8 cellular contexts compared by ENCODE assay signal in genomic region chr17:35447494-35447893, GRCh38. TPM values are rescaled to one million over a fixed set of nuclear protein-coding genes. Genes with fewer than 3 reads are reported as not detected.
DNase-seq lines count a peak whose midpoint lies in the region; ATAC-seq and TF ChIP-seq lines count a peak whose summit lies in the region.

No MANE protein-coding gene starts in this region.

- CTCF ChIA-PET in IMR-90 (lab: Yijun Ruan, JAX) = interaction anchor here (1.9 kb wide), 1 partner anchor 10 kb away, joined by 6 read pairs; no protein-coding TSS in a partner anchor

- intact Hi-C loops in CD14-positive monocyte (cut with micrococcal nuclease) (loop anchor here (5.0 to 10.0 kb wide), 3 partner anchors 40 to 133 kb away; no protein-coding TSS in a partner anchor), IMR-90 (cut with micrococcal nuclease) (no loop called here), colonic mucosa (cut with DNase I) (no loop called here), natural killer cell (cut with micrococcal nuclease) (loop anchor here (5.0 kb wide), 2 partner anchors 75 to 285 kb away; partner anchors contain the start of gene SLFN11)

- no peaks in the 10 kb centered on the region for H3K9me1 ChIP-seq in IMR-90 (ENCODE audit: insufficient read depth, low read length)

- no peak overlapping the region for H2BK20ac ChIP-seq in IMR-90 (ENCODE audit: low read depth, low read length)

- H3K36me3 ChIP-seq in IMR-90 (ENCODE audit: control insufficient read depth, insufficient read depth, low read length) (no peaks in the 10 kb centered on the region), colonic mucosa (no peaks in the 10 kb centered on the region), BE2C (no peaks in the 10 kb centered on the region)

- H3K27ac Mint-ChIP-seq in CD14-positive monocyte (peak overlapping the region in 2 of 7 donors; percentile 30 to 48), natural killer cell (peak overlapping the region; percentile 96 to 98)

- peaks cover 0 to 2% of the 10 kb centered on the region in 2 donors for H3K36me3 Mint-ChIP-seq in CD14-positive monocyte
- peaks cover 12% of the 10 kb centered on the region for H3K36me3 Mint-ChIP-seq in natural killer cell

- no peak overlapping the region for H4K91ac ChIP-seq in IMR-90 (ENCODE audit: insufficient read depth, low read depth, low read length)

- H2BK15ac ChIP-seq in IMR-90 (ENCODE audit: low read depth, low read length) = no peak overlapping the region

- H3K9me3 ChIP-seq in IMR-90 (ENCODE audit: control insufficient read depth, insufficient read depth, low read length) (peaks cover 2% of the 10 kb centered on the region), colonic mucosa (no peaks in the 10 kb centered on the region), BE2C (no peaks in the 10 kb centered on the region; the same call in 1 of the 2 replicates)

- no peak overlapping the region for H3K27ac ChIP-seq in IMR-90 (ENCODE audit: insufficient read depth, low read length)
- no peak overlapping the region for H3K27ac ChIP-seq in colonic mucosa

- H2AFZ ChIP-seq in IMR-90 (replicated peaks; ENCODE audit: low read length, poor library complexity) = peak overlapping the region; percentile 63

- no peak overlapping the region for H4K5ac ChIP-seq in IMR-90 (ENCODE audit: low read depth, low read length)

- ATAC-seq in IMR-90 (ENCODE audit: low read depth) (no peak), natural killer cell (no peak)

- TF ChIP-seq RAD21 in IMR-90 (IDR thresholded peaks at IDR 0.05; ENCODE audit: low read length) = no peak

- peaks cover 0 to 8% (median 0%) of the 10 kb centered on the region in 7 donors for H3K9me3 Mint-ChIP-seq in CD14-positive monocyte
- H3K9me3 Mint-ChIP-seq in natural killer cell = no peaks in the 10 kb centered on the region

- H3K79me1 ChIP-seq in IMR-90 (ENCODE audit: low read depth in 1 of 2, low read length in 2 of 2) = no peaks in the 10 kb centered on the region

- no peak for DNase-seq in CD14-positive monocyte (ENCODE audit: low spot score)
- no peak for DNase-seq in IMR-90
- no peak for DNase-seq in colonic mucosa
- no peak for DNase-seq in natural killer cell
- DNase-seq in BE2C = no peak
- DNase-seq in middle frontal gyrus (ENCODE audit: extremely low spot score, low spot score) = no peak
- DNase-seq in Ammon's horn (ENCODE audit: low spot score) = no peak
- DNase-seq in NCI-H187 (lab: John Stamatoyannopoulos, UW) = no peak

- POLR2A ChIA-PET in IMR-90 (lab: Charles Lee; ENCODE audit: unreplicated experiment) = no interaction called here

- peak overlapping the region in 1 of 2 experiments; percentile 90; a peak in 1 of 4 replicates for H4K8ac ChIP-seq in IMR-90 (ENCODE audit: low read depth in 2 of 2, low read length in 2 of 2)

- no peaks in the 10 kb centered on the region for H3K4me1 ChIP-seq in IMR-90 (ENCODE audit: control insufficient read depth, insufficient read depth, low read length)
- H3K4me1 ChIP-seq in colonic mucosa = no peaks in the 10 kb centered on the region
- no peaks in the 10 kb centered on the region for H3K4me1 ChIP-seq in BE2C

- H3K9ac ChIP-seq in IMR-90 (ENCODE audit: low read depth, low read length) (no peak overlapping the region), colonic mucosa (ENCODE audit: low read depth in 2 of 2, low read length in 2 of 2) (peak overlapping the region in 1 of 2 donors; percentile 5)

- H3K56ac ChIP-seq in IMR-90 (ENCODE audit: extremely low read depth, insufficient read depth, low read length) = no peak overlapping the region

- H3K27me3 ChIP-seq in IMR-90 (ENCODE audit: control insufficient read depth, insufficient read depth, low read length) (peaks cover 27% of the 10 kb centered on the region), colonic mucosa (no peaks in the 10 kb centered on the region), BE2C (peaks cover 96% of the 10 kb centered on the region)

- no CpG with 5 or more reads among the region's 3 CpGs for WGBS in IMR-90 (ENCODE audit: extremely low coverage in 2 of 2, insufficient read length in 1 of 2), 2 experiments

- no peak overlapping the region for H2BK120ac ChIP-seq in IMR-90 (ENCODE audit: low read depth, low read length)

- H2AK5ac ChIP-seq in IMR-90 (ENCODE audit: low read depth, low read length) = no peak overlapping the region

- TF ChIP-seq CTCF in CD14-positive monocyte (IDR thresholded peaks at IDR 0.05) (no peak), IMR-90 (conservative IDR thresholded peaks at IDR 0.05; ENCODE audit: low read depth, low read length) (no peak), colonic mucosa (IDR thresholded peaks at IDR 0.05) (no peak), natural killer cell (IDR thresholded peaks at IDR 0.05) (no peak), BE2C (IDR thresholded peaks at IDR 0.05; ENCODE audit: low read depth, low read length) (no peak)

- dilution Hi-C loops in IMR-90 (cut with HindIII; ENCODE audit: low sequenced_read_pairs, unreplicated experiment) = no loop called here

- no peak overlapping the region for H2BK5ac ChIP-seq in IMR-90 (ENCODE audit: low read depth, low read length, poor library complexity, severe bottlenecking)

- H3K18ac ChIP-seq in IMR-90 (ENCODE audit: low read depth, low read length) = no peak overlapping the region

- no peak overlapping the region for H3K4me2 ChIP-seq in IMR-90 (ENCODE audit: low read depth, low read length)

- no peak overlapping the region for H3K14ac ChIP-seq in IMR-90 (replicated peaks; ENCODE audit: low read depth, low read length)

- TF ChIP-seq POLR2A in IMR-90 (IDR thresholded peaks at IDR 0.05; ENCODE audit: low read depth, low read length) = no peak

- H3K4ac ChIP-seq in IMR-90 (ENCODE audit: low read depth, low read length) = no peak overlapping the region

- BruUV-seq in IMR-90 (replicated peaks; lab: Mats Ljungman, UMichigan) = no TSS peak

- in situ Hi-C loops in IMR-90 (cut with MboI; ENCODE audit: low sequenced_read_pairs) = no loop called here

- H3K4me3 ChIP-seq in IMR-90 (ENCODE audit: insufficient read depth, low read depth, low read length) = no peak overlapping the region
- H3K4me3 ChIP-seq in colonic mucosa = peak overlapping the region; percentile 49
- H3K4me3 ChIP-seq in BE2C (ENCODE audit: low read depth, low read length) = no peak overlapping the region

- peak overlapping the region; percentile 92 to 98 for H3K4me3 Mint-ChIP-seq in CD14-positive monocyte
- peak overlapping the region; percentile 98 for H3K4me3 Mint-ChIP-seq in natural killer cell

- peaks cover 14 to 33% (median 20%) of the 10 kb centered on the region in 3 donors for H3K27me3 Mint-ChIP-seq in CD14-positive monocyte (ENCODE audit: low read depth in 3 of 3)
- no peaks in the 10 kb centered on the region for H3K27me3 Mint-ChIP-seq in natural killer cell (ENCODE audit: low read depth in 2 of 2)

- no peak overlapping the region for H3K23ac ChIP-seq in IMR-90 (ENCODE audit: low read depth, low read length)

- H3K4me1 Mint-ChIP-seq in CD14-positive monocyte (peaks cover 23% of the 10 kb centered on the region), natural killer cell (peaks cover 44 to 46% of the 10 kb centered on the region in 2 donors)

- no peak overlapping the region for H2AK9ac ChIP-seq in IMR-90 (replicated peaks; ENCODE audit: low read depth, low read length, poor library complexity)

- no peaks in the 10 kb centered on the region for H4K20me1 ChIP-seq in IMR-90 (ENCODE audit: insufficient read depth, low read length)

TF ChIP-seq in IMR-90, 13 proteins besides CTCF, POLR2A, EP300 and RAD21 (continues in another document):
- TF ChIP-seq USF2 (IDR thresholded peaks at IDR 0.05; ENCODE audit: low read depth, low read length) (no peak), SMC3 (IDR thresholded peaks at IDR 0.05; ENCODE audit: low read depth, low read length) (no peak), CHD1 (IDR thresholded peaks at IDR 0.05; ENCODE audit: low read depth, low read length) (no peak), BHLHE40 (IDR thresholded peaks at IDR 0.05; ENCODE audit: low read depth, low read length) (no peak), MAZ (IDR thresholded peaks at IDR 0.05; ENCODE audit: borderline replicate concordance, low read depth, low read length) (no peak), MAFK (IDR thresholded peaks at IDR 0.05; ENCODE audit: low read depth, low read length) (no peak), CEBPB (IDR thresholded peaks at IDR 0.05; ENCODE audit: low read depth, low read length) (no peak), RFX5 (IDR thresholded peaks at IDR 0.05; ENCODE audit: low read depth, low read length) (no peak), ELK1 (IDR thresholded peaks at IDR 0.05; ENCODE audit: borderline replicate concordance, low read depth, low read length) (no peak)

RNA-seq across cellular contexts. Expression of gene SLFN13, which starts 1.1 kb away (rescaled TPM):
- polyA plus RNA-seq in CD14-positive monocyte = 1 to 10 TPM; 1.8 to 3.0 TPM
- 2.5 and 3.9 TPM in 2 replicates for total RNA-seq in IMR-90 (2012; rRNA removed)
- 1.4 and 1.7 TPM in 2 replicates for polyA plus RNA-seq in IMR-90 (2012; rRNA removed)
- 0.18 and 0.68 TPM in 2 replicates for polyA plus RNA-seq in IMR-90 (2012; cell fraction: cytosol; rRNA removed)
- polyA plus RNA-seq in IMR-90 (2012; cell fraction: nucleus; rRNA removed; ENCODE audit: low replicate concordance) = 2.1 and 2.7 TPM in 2 replicates
- 10 to 100 TPM in 1 of 2 donors, 1 to 10 TPM in 1; 6.2 to 10.2 TPM for total RNA-seq in colonic mucosa
- total RNA-seq in natural killer cell = 100 to 1,000 TPM in 2 of 3 donors, 10 to 100 TPM in 1; 85.9 to 182 (median 129) TPM
- polyA plus RNA-seq in BE2C (2012; ENCODE audit: insufficient read depth, insufficient read length, low read depth) = not detected

RNA-seq across cellular contexts. Expression of gene SLFN12, which starts 15.2 kb away (rescaled TPM):
- polyA plus RNA-seq in CD14-positive monocyte = 10 to 100 TPM in 1 of 2 donors, 1 to 10 TPM in 1; 8.4 to 14.5 TPM
- 38.9 and 48.6 TPM in 2 replicates for total RNA-seq in IMR-90 (2012; rRNA removed)
- polyA plus RNA-seq in IMR-90 (2012; rRNA removed) = 13.5 and 16.6 TPM in 2 replicates
- 2.8 and 5.1 TPM in 2 replicates for polyA plus RNA-seq in IMR-90 (2012; cell fraction: cytosol; rRNA removed)
- 6.9 and 48.3 TPM in 2 replicates for polyA plus RNA-seq in IMR-90 (2012; cell fraction: nucleus; rRNA removed; ENCODE audit: low replicate concordance)
- 1 to 10 TPM; 1.3 to 2.0 TPM for total RNA-seq in colonic mucosa
- 10 to 100 TPM; 18.6 to 30.9 (median 21.8) TPM for total RNA-seq in natural killer cell
- not detected for polyA plus RNA-seq in BE2C (2012; ENCODE audit: insufficient read depth, insufficient read length, low read depth)

Comparison
In these comparisons a context has a peak if more than half of its experiments do, and no peak if none do; other contexts are left out.
1. RNA of gene SLFN13, which starts 1.1 kb away (total RNA-seq): 85.9 to 182 TPM in natural killer cell; 6.2 to 10.2 TPM in colonic mucosa and 2.5 to 3.9 TPM in IMR-90; every median in the first group is over 4 times any median in the second.
2. RNA of gene SLFN12, which starts 15.2 kb away (total RNA-seq): 38.9 to 48.6 TPM in IMR-90 and 18.6 to 30.9 TPM in natural killer cell; 1.3 to 2.0 TPM in colonic mucosa; every median in the first group is over 4 times any median in the second.
3. intact Hi-C loops: an anchor here in CD14-positive monocyte (5.0 to 10.0 kb wide) and natural killer cell (5.0 kb wide); none called in IMR-90 and colonic mucosa.